In the genomic region with DNA sequence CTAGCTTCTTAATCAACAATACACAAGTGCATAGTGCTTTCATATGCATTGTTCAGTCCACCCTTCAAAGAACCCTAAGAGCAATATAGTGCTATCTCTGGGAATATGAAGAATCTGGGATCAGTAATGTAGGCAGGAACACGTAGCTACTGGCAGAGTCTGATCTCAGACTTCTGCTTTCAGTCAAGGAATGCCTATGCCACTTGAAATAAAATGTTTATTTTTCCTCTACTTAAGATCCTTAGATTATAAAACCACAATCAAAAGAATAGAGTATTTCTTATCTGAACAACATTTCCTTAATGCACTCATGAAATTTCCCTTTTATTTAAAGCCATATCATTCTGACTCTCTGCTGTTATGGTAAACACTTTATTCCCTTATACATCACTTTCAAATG, we compare ENCODE assay signal across 28 cellular contexts.
"Had no signal": no experiment of that assay in that cellular context is flagged by ENCODE, and none has a peak within 500 bp of the region (broad histone marks: within the 10 kb centered on the region; RNA-seq: fewer than 3 reads in every experiment).

No MANE protein-coding gene starts in this region.

- DNase-seq: activated CD4-positive, alpha-beta memory T cell treated with anti-CD3 and anti-CD28 coated beads for 36 hours; activated CD4-positive, alpha-beta T cell treated with anti-CD3 and anti-CD28 coated beads for 36 hours; activated CD4-positive, alpha-beta T cell treated with anti-CD3 and anti-CD28 coated beads, Interleukin-2, amount 10 ng/mL, durations not matched to agents 24 days and 14 days; activated CD4-positive, CD25-positive, alpha-beta regulatory T cell; activated CD4-positive, CD25-positive, alpha-beta regulatory T cell treated with anti-CD3 and anti-CD28 coated beads, Interleukin-2, amount 50 U/mL, for 72 hours; activated CD8-positive, alpha-beta memory T cell treated with anti-CD3 and anti-CD28 coated beads, Interleukin-2, amount 50 U/mL, for 48 hours; activated gamma-delta T cell; activated naive CD4-positive, alpha-beta T cell; activated naive CD4-positive, alpha-beta T cell treated with anti-CD3 and anti-CD28 coated beads, Interleukin-2, amount 10 ng/mL, durations not matched to agents 7 days and 5 days; activated naive CD8-positive, alpha-beta T cell treated with anti-CD3 and anti-CD28 coated beads, Interleukin-2, amount 10 ng/mL, durations not matched to agents 7 days and 5 days; activated T-cell treated with anti-CD3 and anti-CD28 coated beads for 4 hours; activated T-cell treated with anti-CD3 and anti-CD28 coated beads, Interleukin-2, amount 50 U/mL, for 24 hours; activated T-cell treated with anti-CD3 and anti-CD28 coated beads, Interleukin-2, amount 50 U/mL, for 72 hours; effector memory CD4-positive, alpha-beta T cell; endodermal cell; foreskin fibroblast; head of caudate nucleus; T-helper 2 cell had no signal

- H3K4me3 Mint-ChIP-seq: activated CD4-positive, alpha-beta memory T cell treated with anti-CD3 and anti-CD28 coated beads for 36 hours; activated CD4-positive, alpha-beta T cell treated with anti-CD3 and anti-CD28 coated beads for 36 hours; activated CD4-positive, alpha-beta T cell treated with anti-CD3 and anti-CD28 coated beads, Interleukin-2, amount 10 ng/mL, durations not matched to agents 24 days and 14 days; activated naive CD4-positive, alpha-beta T cell treated with anti-CD3 and anti-CD28 coated beads, Interleukin-2, amount 10 ng/mL, durations not matched to agents 7 days and 5 days; activated naive CD8-positive, alpha-beta T cell treated with anti-CD3 and anti-CD28 coated beads, Interleukin-2, amount 10 ng/mL, durations not matched to agents 7 days and 5 days; activated T-cell treated with anti-CD3 and anti-CD28 coated beads, Interleukin-2, amount 50 U/mL, for 24 hours; activated T-cell treated with anti-CD3 and anti-CD28 coated beads, Interleukin-2, amount 50 U/mL, for 72 hours; brain; central memory CD8-positive, alpha-beta T cell; dendritic cell treated with granulocyte-macrophage colony-stimulating factor and Interleukin-4, amounts not matched to agents 40 ng/mL and 50 ng/mL, for 4 days; endodermal cell had no signal

- H3K4me1 Mint-ChIP-seq: activated CD4-positive, alpha-beta T cell treated with anti-CD3 and anti-CD28 coated beads for 36 hours; activated CD4-positive, alpha-beta T cell treated with anti-CD3 and anti-CD28 coated beads, Interleukin-2, amount 10 ng/mL, durations not matched to agents 24 days and 14 days; activated naive CD4-positive, alpha-beta T cell treated with anti-CD3 and anti-CD28 coated beads, Interleukin-2, amount 10 ng/mL, durations not matched to agents 7 days and 5 days; activated naive CD8-positive, alpha-beta T cell treated with anti-CD3 and anti-CD28 coated beads, Interleukin-2, amount 10 ng/mL, durations not matched to agents 7 days and 5 days; brain; central memory CD8-positive, alpha-beta T cell; endodermal cell had no signal

- H3K4me1 ChIP-seq: ascending aorta, breast epithelium had no signal

- H3K27me3 ChIP-seq: ascending aorta, breast epithelium, cardiac muscle cell, dorsolateral prefrontal cortex had no signal

- H3K27ac ChIP-seq: ascending aorta, breast epithelium, cardiac muscle cell, coronary artery, dorsolateral prefrontal cortex had no signal

- H3K36me3 Mint-ChIP-seq: activated CD4-positive, alpha-beta memory T cell treated with anti-CD3 and anti-CD28 coated beads for 36 hours; activated naive CD4-positive, alpha-beta T cell treated with anti-CD3 and anti-CD28 coated beads, Interleukin-2, amount 10 ng/mL, durations not matched to agents 7 days and 5 days; activated naive CD4-positive, alpha-beta T cell treated with anti-CD3 and anti-CD28 coated beads, Interleukin-2, amount 50 U/mL, for 72 hours; activated naive CD8-positive, alpha-beta T cell treated with anti-CD3 and anti-CD28 coated beads, Interleukin-2, amount 10 ng/mL, durations not matched to agents 7 days and 5 days; brain had no signal

- H3K27me3 Mint-ChIP-seq: activated CD4-positive, alpha-beta memory T cell treated with anti-CD3 and anti-CD28 coated beads for 36 hours; activated CD4-positive, alpha-beta T cell treated with anti-CD3 and anti-CD28 coated beads for 36 hours; activated CD4-positive, alpha-beta T cell treated with anti-CD3 and anti-CD28 coated beads, Interleukin-2, amount 10 ng/mL, durations not matched to agents 24 days and 14 days; activated naive CD4-positive, alpha-beta T cell treated with anti-CD3 and anti-CD28 coated beads, Interleukin-2, amount 10 ng/mL, durations not matched to agents 7 days and 5 days; activated naive CD8-positive, alpha-beta T cell treated with anti-CD3 and anti-CD28 coated beads, Interleukin-2, amount 10 ng/mL, durations not matched to agents 7 days and 5 days; activated T-cell treated with anti-CD3 and anti-CD28 coated beads, Interleukin-2, amount 50 U/mL, for 24 hours; brain; central memory CD8-positive, alpha-beta T cell; dendritic cell treated with granulocyte-macrophage colony-stimulating factor and Interleukin-4, amounts not matched to agents 40 ng/mL and 50 ng/mL, for 4 days had no signal

- H3K9me3 Mint-ChIP-seq: activated CD4-positive, alpha-beta memory T cell treated with anti-CD3 and anti-CD28 coated beads for 36 hours; activated CD4-positive, alpha-beta T cell treated with anti-CD3 and anti-CD28 coated beads, Interleukin-2, amount 10 ng/mL, durations not matched to agents 24 days and 14 days; activated naive CD4-positive, alpha-beta T cell treated with anti-CD3 and anti-CD28 coated beads, Interleukin-2, amount 10 ng/mL, durations not matched to agents 7 days and 5 days; activated naive CD8-positive, alpha-beta T cell treated with anti-CD3 and anti-CD28 coated beads, Interleukin-2, amount 10 ng/mL, durations not matched to agents 7 days and 5 days; brain; dendritic cell treated with granulocyte-macrophage colony-stimulating factor and Interleukin-4, amounts not matched to agents 40 ng/mL and 50 ng/mL, for 4 days; endodermal cell had no signal

- H3K4me3 ChIP-seq: ascending aorta, breast epithelium, cardiac muscle cell, coronary artery, dorsolateral prefrontal cortex had no signal

- ATAC-seq: activated CD4-positive, alpha-beta T cell treated with anti-CD3 and anti-CD28 coated beads for 36 hours; activated naive CD4-positive, alpha-beta T cell treated with anti-CD3 and anti-CD28 coated beads, Interleukin-2, amount 50 U/mL, for 72 hours; activated T-cell treated with anti-CD3 and anti-CD28 coated beads, Interleukin-2, amount 50 U/mL, for 72 hours; esophagus mucosa had no signal

- H3K36me3 ChIP-seq: ascending aorta, breast epithelium, cardiac muscle cell had no signal

- H3K27ac Mint-ChIP-seq: activated CD4-positive, alpha-beta memory T cell treated with anti-CD3 and anti-CD28 coated beads for 36 hours; activated CD4-positive, alpha-beta T cell treated with anti-CD3 and anti-CD28 coated beads for 36 hours; activated CD4-positive, alpha-beta T cell treated with anti-CD3 and anti-CD28 coated beads, Interleukin-2, amount 10 ng/mL, durations not matched to agents 24 days and 14 days; activated naive CD4-positive, alpha-beta T cell treated with anti-CD3 and anti-CD28 coated beads, Interleukin-2, amount 10 ng/mL, durations not matched to agents 7 days and 5 days; activated naive CD8-positive, alpha-beta T cell treated with anti-CD3 and anti-CD28 coated beads, Interleukin-2, amount 10 ng/mL, durations not matched to agents 7 days and 5 days; activated T-cell treated with anti-CD3 and anti-CD28 coated beads, Interleukin-2, amount 50 U/mL, for 24 hours; activated T-cell treated with anti-CD3 and anti-CD28 coated beads, Interleukin-2, amount 50 U/mL, for 72 hours; brain; dendritic cell treated with granulocyte-macrophage colony-stimulating factor and Interleukin-4, amounts not matched to agents 40 ng/mL and 50 ng/mL, for 4 days; endodermal cell had no signal

- H3K9me3 ChIP-seq: ascending aorta, breast epithelium had no signal
